Comparison of ENCODE assay signal across 25 cellular contexts in the genomic region with DNA sequence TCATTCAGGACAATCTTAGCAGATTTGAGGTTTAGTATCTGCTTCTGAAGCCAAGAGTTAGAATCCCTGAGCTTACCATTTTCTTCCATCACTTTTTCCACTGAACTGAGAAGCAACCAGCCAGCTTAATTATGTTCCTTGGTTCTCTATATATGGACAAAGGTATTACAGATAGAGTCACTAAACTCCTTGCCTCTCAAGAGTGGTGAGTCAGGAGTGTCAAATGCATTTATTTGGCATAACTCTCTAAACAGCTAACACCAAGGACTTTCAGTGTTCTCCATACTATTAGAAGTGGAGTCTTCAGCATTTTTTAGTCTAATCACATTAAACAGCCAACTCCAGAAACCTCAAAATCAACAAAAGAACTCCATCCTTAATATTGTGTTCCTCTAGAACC.
DNase-seq lines count a peak whose midpoint lies in the region; ATAC-seq and TF ChIP-seq lines count a peak whose summit lies in the region.
"Had no signal": no experiment of that assay in that cellular context is flagged by ENCODE, and none has a peak within 500 bp of the region (broad histone marks: within the 10 kb centered on the region; RNA-seq: fewer than 3 reads in every experiment).

No MANE protein-coding gene starts in this region.

- H3K9me3 Mint-ChIP-seq in MCF 10A (ENCODE audit: unreplicated experiment): no peaks in the 10 kb centered on the region
- H3K9me3 Mint-ChIP-seq in activated CD4-positive, alpha-beta memory T cell treated with anti-CD3 and anti-CD28 coated beads, Interleukin-2, amount 10 ng/mL, durations not matched to agents 7 days and 5 days: no peaks in the 10 kb centered on the region
- H3K9me3 Mint-ChIP-seq: effector memory CD8-positive, alpha-beta T cell had no signal

- no peak overlapping the region for H3K27ac ChIP-seq in breast epithelium
- H3K27ac ChIP-seq: BLaER1 treated with 17β-estradiol and CSF1 and Interleukin-3, amounts not matched to agents 10 nM and 100 nM; hepatocyte; KMS-11; lower lobe of right lung; Peyer's patch had no signal

- intact Hi-C loops in MCF 10A (cut with micrococcal nuclease): no loop called here
- intact Hi-C loops in breast epithelium (cut with DNase I; ENCODE audit: low total_unique reads): no loop called here

- no peaks in the 10 kb centered on the region for H3K9me3 ChIP-seq in breast epithelium
- H3K9me3 ChIP-seq: BLaER1 treated with 17β-estradiol and CSF1 and Interleukin-3, amounts not matched to agents 10 nM and 100 nM; lower lobe of right lung; Peyer's patch had no signal

- H3K27me3 Mint-ChIP-seq in MCF 10A (ENCODE audit: insufficient read depth, unreplicated experiment): no peaks in the 10 kb centered on the region
- no peaks in the 10 kb centered on the region for H3K27me3 Mint-ChIP-seq in activated CD4-positive, alpha-beta memory T cell treated with anti-CD3 and anti-CD28 coated beads, Interleukin-2, amount 10 ng/mL, durations not matched to agents 7 days and 5 days
- H3K27me3 Mint-ChIP-seq: effector memory CD8-positive, alpha-beta T cell had no signal

- POLR2A ChIA-PET in MCF 10A (lab: Yijun Ruan, JAX): interaction anchor here (0.8 kb wide), 1 partner anchor 1055 kb away, joined by 3 read pairs; no protein-coding TSS in a partner anchor
- POLR2A ChIA-PET in activated CD4-positive, alpha-beta memory T cell treated with anti-CD3 and anti-CD28 coated beads, Interleukin-2, amount 10 ng/mL, durations not matched to agents 7 days and 5 days (lab: Charles Lee): no interaction called here

- no peaks in the 10 kb centered on the region for H3K36me3 Mint-ChIP-seq in MCF 10A (ENCODE audit: insufficient read depth, unreplicated experiment)
- no peaks in the 10 kb centered on the region for H3K36me3 Mint-ChIP-seq in activated CD4-positive, alpha-beta memory T cell treated with anti-CD3 and anti-CD28 coated beads, Interleukin-2, amount 10 ng/mL, durations not matched to agents 7 days and 5 days (ENCODE audit: low read depth)

- DNase-seq in MCF 10A (ENCODE audit: unreplicated experiment): no peak
- no peak for DNase-seq in breast epithelium (ENCODE audit: low spot score in 2 of 2)
- DNase-seq in amniotic stem cell (lab: John Stamatoyannopoulos, UW): peak; percentile 18
- peak; percentile 56 for DNase-seq in fibroblast of the aortic adventitia (ENCODE audit: low read depth)
- DNase-seq in NCI-H1092 (lab: John Stamatoyannopoulos, UW): no peak
- no peak for DNase-seq in activated CD4-positive, alpha-beta memory T cell treated with anti-CD3 and anti-CD28 coated beads, Interleukin-2, amount 10 ng/mL, durations not matched to agents 7 days and 5 days
- DNase-seq in MV-4-11 (lab: John Stamatoyannopoulos, UW): no peak
- DNase-seq: 8988T; activated CD8-positive, alpha-beta T cell treated with anti-CD3 and anti-CD28 coated beads, Interleukin-2, amount 10 ng/mL, durations not matched to agents 7 days and 5 days; activated naive CD4-positive, alpha-beta T cell; activated T-cell treated with anti-CD3 and anti-CD28 coated beads, Interleukin-2, amount 50 U/mL, for 1 hour; effector memory CD8-positive, alpha-beta T cell; lower lobe of right lung; NCI-H1048; NCI-H2081 treated with DMSO at 0.1 percent for 48 hours; NCI-H510A; NK-92 treated with Interleukin-12 subunit alpha and Interleukin-12 subunit beta, amount 100 ng/mL, for 24 hours; Peyer's patch; stimulated activated CD8-positive, alpha-beta memory T cell treated with anti-CD3 and anti-CD28 coated beads, Interleukin-4, amount 100 ng/mL, for 48 hours; T1000 had no signal

- peak overlapping the region; percentile 16 for H3K27ac Mint-ChIP-seq in MCF 10A (ENCODE audit: low read depth, unreplicated experiment)
- no peak overlapping the region for H3K27ac Mint-ChIP-seq in activated CD4-positive, alpha-beta memory T cell treated with anti-CD3 and anti-CD28 coated beads, Interleukin-2, amount 10 ng/mL, durations not matched to agents 7 days and 5 days
- H3K27ac Mint-ChIP-seq: activated CD8-positive, alpha-beta T cell treated with anti-CD3 and anti-CD28 coated beads, Interleukin-2, amount 10 ng/mL, durations not matched to agents 7 days and 5 days; effector memory CD8-positive, alpha-beta T cell; GM23338 had no signal

- TF ChIP-seq CTCF in MCF 10A (IDR thresholded peaks at IDR 0.05; ENCODE audit: unreplicated experiment) (no peak), breast epithelium (IDR thresholded peaks at IDR 0.05) (no peak), fibroblast of the aortic adventitia (IDR thresholded peaks at IDR 0.05; ENCODE audit: insufficient read depth, low read length) (no peak)

- TF ChIP-seq POLR2A in breast epithelium (IDR thresholded peaks at IDR 0.05): no peak

- H3K27me3 ChIP-seq in breast epithelium: no peaks in the 10 kb centered on the region
- H3K27me3 ChIP-seq: BLaER1 treated with 17β-estradiol and CSF1 and Interleukin-3, amounts not matched to agents 10 nM and 100 nM; hepatocyte; Peyer's patch had no signal

- H3K4me3 ChIP-seq in breast epithelium (no peak overlapping the region), fibroblast of the aortic adventitia (ENCODE audit: low read depth, low read length) (no peak overlapping the region)
- H3K4me3 ChIP-seq: BLaER1 treated with 17β-estradiol and CSF1 and Interleukin-3, amounts not matched to agents 10 nM and 100 nM; GM23338; hepatocyte; lower lobe of right lung; Peyer's patch had no signal

- no peak overlapping the region for H3K4me3 Mint-ChIP-seq in MCF 10A (ENCODE audit: unreplicated experiment)
- H3K4me3 Mint-ChIP-seq in activated CD4-positive, alpha-beta memory T cell treated with anti-CD3 and anti-CD28 coated beads, Interleukin-2, amount 10 ng/mL, durations not matched to agents 7 days and 5 days: no peak overlapping the region
- H3K4me3 Mint-ChIP-seq: activated CD8-positive, alpha-beta T cell treated with anti-CD3 and anti-CD28 coated beads, Interleukin-2, amount 10 ng/mL, durations not matched to agents 7 days and 5 days; effector memory CD8-positive, alpha-beta T cell; GM23338 had no signal

- no TSS peak for BruUV-seq in MCF 10A (replicated peaks; lab: Mats Ljungman, UMichigan)

- ATAC-seq in GM18517 (IDR thresholded peaks at IDR 0.05; ENCODE audit: unreplicated experiment): no peak
- ATAC-seq: activated CD8-positive, alpha-beta T cell treated with anti-CD3 and anti-CD28 coated beads, Interleukin-2, amount 10 ng/mL, durations not matched to agents 7 days and 5 days; effector memory CD8-positive, alpha-beta T cell; GM23338; lower lobe of right lung had no signal

- no peaks in the 10 kb centered on the region for H3K36me3 ChIP-seq in breast epithelium
- H3K36me3 ChIP-seq: BLaER1 treated with 17β-estradiol and CSF1 and Interleukin-3, amounts not matched to agents 10 nM and 100 nM; lower lobe of right lung; Peyer's patch had no signal

- peaks cover 13% of the 10 kb centered on the region for H3K4me1 Mint-ChIP-seq in MCF 10A (ENCODE audit: insufficient read depth, unreplicated experiment)
- H3K4me1 Mint-ChIP-seq in activated CD4-positive, alpha-beta memory T cell treated with anti-CD3 and anti-CD28 coated beads, Interleukin-2, amount 10 ng/mL, durations not matched to agents 7 days and 5 days: no peaks in the 10 kb centered on the region
- H3K4me1 Mint-ChIP-seq: GM23338 had no signal

- no peaks in the 10 kb centered on the region for H3K4me1 ChIP-seq in breast epithelium
- H3K4me1 ChIP-seq: BLaER1 treated with 17β-estradiol and CSF1 and Interleukin-3, amounts not matched to agents 10 nM and 100 nM; lower lobe of right lung; Peyer's patch had no signal

- CTCF ChIA-PET in MCF 10A (lab: Yijun Ruan, JAX): no interaction called here
- CTCF ChIA-PET in activated CD4-positive, alpha-beta memory T cell treated with anti-CD3 and anti-CD28 coated beads, Interleukin-2, amount 10 ng/mL, durations not matched to agents 7 days and 5 days (lab: Charles Lee): no interaction called here

Comparison
In these comparisons a context has a peak if more than half of its experiments do, and no peak if none do; other contexts are left out.
1. DNase-seq: peak in amniotic stem cell (single experiment) and fibroblast of the aortic adventitia (single experiment); none in MCF 10A (single experiment), breast epithelium (0 of 2), NCI-H1092 (single experiment), activated CD4-positive, alpha-beta memory T cell treated with anti-CD3 and anti-CD28 coated beads, Interleukin-2, amount 10 ng/mL, durations not matched to agents 7 days and 5 days (single experiment) and MV-4-11 (single experiment).